3 cellular contexts compared by ENCODE assay signal in the genomic region with DNA sequence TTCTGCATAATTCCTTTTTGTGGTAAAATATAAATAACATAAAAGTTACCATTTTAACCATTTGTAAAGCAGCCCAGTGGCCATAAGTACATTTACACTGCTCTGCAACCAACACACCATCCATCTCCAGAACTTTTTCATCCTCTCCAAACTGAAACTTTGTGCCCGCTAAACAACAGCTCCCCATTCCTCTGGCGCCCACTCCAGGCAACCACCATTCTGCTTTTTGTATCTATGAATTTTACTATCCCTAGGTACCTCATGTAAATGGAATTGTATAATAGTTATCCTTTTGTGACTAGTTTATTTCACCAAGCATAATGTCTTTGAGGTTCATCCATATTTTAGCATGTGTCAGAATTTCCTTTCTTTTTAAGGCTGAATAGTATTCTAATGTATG.
TF ChIP-seq lines count a peak whose summit lies in the region.

No MANE protein-coding gene starts in this region.

TF ChIP-seq in GM23338, 12 proteins besides CTCF, POLR2A, EP300 and RAD21 (continues in another document):
- TF ChIP-seq STAT1 (IDR thresholded peaks at IDR 0.05; ENCODE audit: unreplicated experiment), result no peak
- TF ChIP-seq, protein P1, sequence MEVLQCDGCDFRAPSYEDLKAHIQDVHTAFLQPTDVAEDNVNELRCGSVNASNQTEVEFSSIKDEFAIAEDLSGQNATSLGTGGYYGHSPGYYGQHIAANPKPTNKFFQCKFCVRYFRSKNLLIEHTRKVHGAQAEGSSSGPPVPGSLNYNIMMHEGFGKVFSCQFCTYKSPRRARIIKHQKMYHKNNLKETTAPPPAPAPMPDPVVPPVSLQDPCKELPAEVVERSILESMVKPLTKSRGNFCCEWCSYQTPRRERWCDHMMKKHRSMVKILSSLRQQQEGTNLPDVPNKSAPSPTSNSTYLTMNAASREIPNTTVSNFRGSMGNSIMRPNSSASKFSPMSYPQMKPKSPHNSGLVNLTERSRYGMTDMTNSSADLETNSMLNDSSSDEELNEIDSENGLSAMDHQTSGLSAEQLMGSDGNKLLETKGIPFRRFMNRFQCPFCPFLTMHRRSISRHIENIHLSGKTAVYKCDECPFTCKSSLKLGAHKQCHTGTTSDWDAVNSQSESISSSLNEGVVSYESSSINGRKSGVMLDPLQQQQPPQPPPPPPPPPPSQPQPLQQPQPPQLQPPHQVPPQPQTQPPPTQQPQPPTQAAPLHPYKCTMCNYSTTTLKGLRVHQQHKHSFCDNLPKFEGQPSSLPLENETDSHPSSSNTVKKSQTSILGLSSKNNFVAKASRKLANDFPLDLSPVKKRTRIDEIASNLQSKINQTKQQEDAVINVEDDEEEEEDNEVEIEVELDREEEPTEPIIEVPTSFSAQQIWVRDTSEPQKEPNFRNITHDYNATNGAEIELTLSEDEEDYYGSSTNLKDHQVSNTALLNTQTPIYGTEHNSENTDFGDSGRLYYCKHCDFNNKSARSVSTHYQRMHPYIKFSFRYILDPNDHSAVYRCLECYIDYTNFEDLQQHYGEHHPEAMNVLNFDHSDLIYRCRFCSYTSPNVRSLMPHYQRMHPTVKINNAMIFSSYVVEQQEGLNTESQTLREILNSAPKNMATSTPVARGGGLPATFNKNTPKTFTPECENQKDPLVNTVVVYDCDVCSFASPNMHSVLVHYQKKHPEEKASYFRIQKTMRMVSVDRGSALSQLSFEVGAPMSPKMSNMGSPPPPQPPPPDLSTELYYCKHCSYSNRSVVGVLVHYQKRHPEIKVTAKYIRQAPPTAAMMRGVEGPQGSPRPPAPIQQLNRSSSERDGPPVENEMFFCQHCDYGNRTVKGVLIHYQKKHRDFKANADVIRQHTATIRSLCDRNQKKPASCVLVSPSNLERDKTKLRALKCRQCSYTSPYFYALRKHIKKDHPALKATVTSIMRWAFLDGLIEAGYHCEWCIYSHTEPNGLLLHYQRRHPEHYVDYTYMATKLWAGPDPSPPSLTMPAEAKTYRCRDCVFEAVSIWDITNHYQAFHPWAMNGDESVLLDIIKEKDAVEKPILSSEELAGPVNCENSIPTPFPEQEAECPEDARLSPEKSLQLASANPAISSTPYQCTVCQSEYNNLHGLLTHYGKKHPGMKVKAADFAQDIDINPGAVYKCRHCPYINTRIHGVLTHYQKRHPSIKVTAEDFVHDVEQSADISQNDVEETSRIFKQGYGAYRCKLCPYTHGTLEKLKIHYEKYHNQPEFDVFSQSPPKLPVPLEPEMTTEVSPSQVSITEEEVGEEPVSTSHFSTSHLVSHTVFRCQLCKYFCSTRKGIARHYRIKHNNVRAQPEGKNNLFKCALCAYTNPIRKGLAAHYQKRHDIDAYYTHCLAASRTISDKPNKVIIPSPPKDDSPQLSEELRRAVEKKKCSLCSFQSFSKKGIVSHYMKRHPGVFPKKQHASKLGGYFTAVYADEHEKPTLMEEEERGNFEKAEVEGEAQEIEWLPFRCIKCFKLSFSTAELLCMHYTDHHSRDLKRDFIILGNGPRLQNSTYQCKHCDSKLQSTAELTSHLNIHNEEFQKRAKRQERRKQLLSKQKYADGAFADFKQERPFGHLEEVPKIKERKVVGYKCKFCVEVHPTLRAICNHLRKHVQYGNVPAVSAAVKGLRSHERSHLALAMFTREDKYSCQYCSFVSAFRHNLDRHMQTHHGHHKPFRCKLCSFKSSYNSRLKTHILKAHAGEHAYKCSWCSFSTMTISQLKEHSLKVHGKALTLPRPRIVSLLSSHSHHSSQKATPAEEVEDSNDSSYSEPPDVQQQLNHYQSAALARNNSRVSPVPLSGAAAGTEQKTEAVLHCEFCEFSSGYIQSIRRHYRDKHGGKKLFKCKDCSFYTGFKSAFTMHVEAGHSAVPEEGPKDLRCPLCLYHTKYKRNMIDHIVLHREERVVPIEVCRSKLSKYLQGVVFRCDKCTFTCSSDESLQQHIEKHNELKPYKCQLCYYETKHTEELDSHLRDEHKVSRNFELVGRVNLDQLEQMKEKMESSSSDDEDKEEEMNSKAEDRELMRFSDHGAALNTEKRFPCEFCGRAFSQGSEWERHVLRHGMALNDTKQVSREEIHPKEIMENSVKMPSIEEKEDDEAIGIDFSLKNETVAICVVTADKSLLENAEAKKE (CRISPR knock-in tag; IDR thresholded peaks at IDR 0.05), result no peak
- TF ChIP-seq, protein P2, sequence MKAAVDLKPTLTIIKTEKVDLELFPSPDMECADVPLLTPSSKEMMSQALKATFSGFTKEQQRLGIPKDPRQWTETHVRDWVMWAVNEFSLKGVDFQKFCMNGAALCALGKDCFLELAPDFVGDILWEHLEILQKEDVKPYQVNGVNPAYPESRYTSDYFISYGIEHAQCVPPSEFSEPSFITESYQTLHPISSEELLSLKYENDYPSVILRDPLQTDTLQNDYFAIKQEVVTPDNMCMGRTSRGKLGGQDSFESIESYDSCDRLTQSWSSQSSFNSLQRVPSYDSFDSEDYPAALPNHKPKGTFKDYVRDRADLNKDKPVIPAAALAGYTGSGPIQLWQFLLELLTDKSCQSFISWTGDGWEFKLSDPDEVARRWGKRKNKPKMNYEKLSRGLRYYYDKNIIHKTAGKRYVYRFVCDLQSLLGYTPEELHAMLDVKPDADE (IDR thresholded peaks at IDR 0.05), result no peak

TF ChIP-seq in HCT116, 20 proteins besides CTCF, POLR2A, EP300 and RAD21:
- TF ChIP-seq EZH2 (IDR thresholded peaks at IDR 0.05) (no peak), CBX3 (IDR thresholded peaks at IDR 0.05; ENCODE audit: low read depth) (no peak), CEBPB (IDR thresholded peaks at IDR 0.05; ENCODE audit: low read depth) (no peak), EGR1 (IDR thresholded peaks at IDR 0.05; ENCODE audit: low read depth) (no peak), SIN3A (IDR thresholded peaks at IDR 0.05; ENCODE audit: low read depth) (no peak), EZH2phosphoT487 (IDR thresholded peaks at IDR 0.05; ENCODE audit: borderline replicate concordance) (no peak), ZNF274 (IDR thresholded peaks at IDR 0.05; ENCODE audit: low read depth, low read length) (no peak), JUND (IDR thresholded peaks at IDR 0.05) (no peak), YY1 (IDR thresholded peaks at IDR 0.05; ENCODE audit: extremely low read depth, insufficient replicate concordance, low read depth, low read length) (no peak), SRF (IDR thresholded peaks at IDR 0.05; ENCODE audit: low read depth) (no peak), FOSL1 (IDR thresholded peaks at IDR 0.05; ENCODE audit: low read depth) (no peak), SP1 (IDR thresholded peaks at IDR 0.05; ENCODE audit: low read depth) (no peak)
- TF ChIP-seq, protein P3, sequence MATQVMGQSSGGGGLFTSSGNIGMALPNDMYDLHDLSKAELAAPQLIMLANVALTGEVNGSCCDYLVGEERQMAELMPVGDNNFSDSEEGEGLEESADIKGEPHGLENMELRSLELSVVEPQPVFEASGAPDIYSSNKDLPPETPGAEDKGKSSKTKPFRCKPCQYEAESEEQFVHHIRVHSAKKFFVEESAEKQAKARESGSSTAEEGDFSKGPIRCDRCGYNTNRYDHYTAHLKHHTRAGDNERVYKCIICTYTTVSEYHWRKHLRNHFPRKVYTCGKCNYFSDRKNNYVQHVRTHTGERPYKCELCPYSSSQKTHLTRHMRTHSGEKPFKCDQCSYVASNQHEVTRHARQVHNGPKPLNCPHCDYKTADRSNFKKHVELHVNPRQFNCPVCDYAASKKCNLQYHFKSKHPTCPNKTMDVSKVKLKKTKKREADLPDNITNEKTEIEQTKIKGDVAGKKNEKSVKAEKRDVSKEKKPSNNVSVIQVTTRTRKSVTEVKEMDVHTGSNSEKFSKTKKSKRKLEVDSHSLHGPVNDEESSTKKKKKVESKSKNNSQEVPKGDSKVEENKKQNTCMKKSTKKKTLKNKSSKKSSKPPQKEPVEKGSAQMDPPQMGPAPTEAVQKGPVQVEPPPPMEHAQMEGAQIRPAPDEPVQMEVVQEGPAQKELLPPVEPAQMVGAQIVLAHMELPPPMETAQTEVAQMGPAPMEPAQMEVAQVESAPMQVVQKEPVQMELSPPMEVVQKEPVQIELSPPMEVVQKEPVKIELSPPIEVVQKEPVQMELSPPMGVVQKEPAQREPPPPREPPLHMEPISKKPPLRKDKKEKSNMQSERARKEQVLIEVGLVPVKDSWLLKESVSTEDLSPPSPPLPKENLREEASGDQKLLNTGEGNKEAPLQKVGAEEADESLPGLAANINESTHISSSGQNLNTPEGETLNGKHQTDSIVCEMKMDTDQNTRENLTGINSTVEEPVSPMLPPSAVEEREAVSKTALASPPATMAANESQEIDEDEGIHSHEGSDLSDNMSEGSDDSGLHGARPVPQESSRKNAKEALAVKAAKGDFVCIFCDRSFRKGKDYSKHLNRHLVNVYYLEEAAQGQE (IDR thresholded peaks at IDR 0.05; ENCODE audit: low read depth), result no peak
- TF ChIP-seq, protein P4, sequence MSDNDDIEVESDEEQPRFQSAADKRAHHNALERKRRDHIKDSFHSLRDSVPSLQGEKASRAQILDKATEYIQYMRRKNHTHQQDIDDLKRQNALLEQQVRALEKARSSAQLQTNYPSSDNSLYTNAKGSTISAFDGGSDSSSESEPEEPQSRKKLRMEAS (IDR thresholded peaks at IDR 0.05), result no peak
- TF ChIP-seq, protein P5, sequence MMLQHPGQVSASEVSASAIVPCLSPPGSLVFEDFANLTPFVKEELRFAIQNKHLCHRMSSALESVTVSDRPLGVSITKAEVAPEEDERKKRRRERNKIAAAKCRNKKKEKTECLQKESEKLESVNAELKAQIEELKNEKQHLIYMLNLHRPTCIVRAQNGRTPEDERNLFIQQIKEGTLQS (IDR thresholded peaks at IDR 0.05), result no peak
TF ChIP-seq in HCT116: peak in this region for 0.

TF ChIP-seq in H1, 55 proteins besides CTCF, POLR2A, EP300 and RAD21:
- TF ChIP-seq SIRT6 (IDR thresholded peaks at IDR 0.05; ENCODE audit: low read length) (no peak), BRCA1 (IDR thresholded peaks at IDR 0.05; ENCODE audit: low read depth, low read length) (no peak), SP1 (IDR thresholded peaks at IDR 0.05; ENCODE audit: low read depth, low read length) (no peak), CBX5 (IDR thresholded peaks at IDR 0.05; ENCODE audit: low read depth, low read length) (no peak), SIX5 (IDR thresholded peaks at IDR 0.05; ENCODE audit: low read depth, low read length) (no peak), JUN (IDR thresholded peaks at IDR 0.05; ENCODE audit: low read depth, low read length) (no peak), GABPA (IDR thresholded peaks at IDR 0.05; ENCODE audit: borderline replicate concordance, insufficient read depth, low read length) (no peak), EGR1 (IDR thresholded peaks at IDR 0.05; ENCODE audit: borderline replicate concordance, low read depth, low read length) (no peak), NANOG (IDR thresholded peaks at IDR 0.05; ENCODE audit: insufficient read depth, low read depth, low read length, poor library complexity, severe bottlenecking) (no peak), CBX8 (IDR thresholded peaks at IDR 0.05; ENCODE audit: borderline replicate concordance, low read depth, low read length) (no peak), POLR2AphosphoS5 (IDR thresholded peaks at IDR 0.05; ENCODE audit: low read depth, low read length) (no peak), ASH2L (IDR thresholded peaks at IDR 0.05; ENCODE audit: low read length) (no peak)
